ENCODE assay signal across 26 cellular contexts in genomic region chr3:78831446-78831972, GRCh38.
"Had no signal": no experiment of that assay in that cellular context is flagged by ENCODE, and none has a peak within 500 bp of the region (broad histone marks: within the 10 kb centered on the region; RNA-seq: fewer than 3 reads in every experiment).

No MANE protein-coding gene starts in this region.

- DNase-seq: dermis blood vessel endothelial cell; effector memory CD4-positive, alpha-beta T cell; foreskin melanocyte; glutamatergic neuron; heart right ventricle; hypothalamus; immature natural killer cell; islet precursor cell; kidney glomerular epithelial cell; left ventricle myocardium superior; lower lobe of right lung; naive thymus-derived CD8-positive, alpha-beta T cell; nephron progenitor cell; nucleus accumbens; sigmoid colon; spleen; stimulated activated CD4-positive, alpha-beta T cell treated with anti-CD3 and anti-CD28 coated beads, Interleukin-4, amount 100 ng/mL, for 4 hours; stimulated activated naive B cell treated with anti-CD40 and anti-IgM and Interleukin-4, amounts not matched to agents 10 μg/mL and 1 μg/mL and 100 μg/mL, for 72 hours; stomach; thyroid gland; trophoblast cell had no signal

- ATAC-seq: heart right ventricle; left ventricle myocardium superior; lower lobe of right lung; naive thymus-derived CD8-positive, alpha-beta T cell; stimulated activated naive B cell treated with anti-CD40 and anti-IgM and Interleukin-4, amounts not matched to agents 10 μg/mL and 1 μg/mL and 100 μg/mL, for 72 hours had no signal

- H3K4me3 ChIP-seq: coronary artery, esophagus muscularis mucosa, heart right ventricle, lower lobe of right lung, prostate gland, right atrium auricular region, sigmoid colon, spleen, stomach, thyroid gland had no signal

- H3K4me3 Mint-ChIP-seq: immature natural killer cell; naive thymus-derived CD8-positive, alpha-beta T cell; nephron progenitor cell; stimulated activated naive B cell treated with anti-CD40 and anti-IgM and Interleukin-4, amounts not matched to agents 10 μg/mL and 1 μg/mL and 100 μg/mL, for 72 hours had no signal

- H3K9me3 ChIP-seq: esophagus muscularis mucosa, heart right ventricle, lower lobe of right lung, prostate gland, right atrium auricular region, sigmoid colon, stomach, thyroid gland had no signal

- H3K36me3 ChIP-seq: esophagus muscularis mucosa, heart right ventricle, lower lobe of right lung, prostate gland, right atrium auricular region, sigmoid colon, spleen, stomach, thyroid gland had no signal

- FAIRE-seq: endothelial cell of umbilical vein had no signal

- H3K4me1 Mint-ChIP-seq: immature natural killer cell; naive thymus-derived CD8-positive, alpha-beta T cell; nephron progenitor cell; stimulated activated naive B cell treated with anti-CD40 and anti-IgM and Interleukin-4, amounts not matched to agents 10 μg/mL and 1 μg/mL and 100 μg/mL, for 72 hours had no signal

- H3K27me3 ChIP-seq: esophagus muscularis mucosa, heart right ventricle, right atrium auricular region, sigmoid colon, spleen, stomach, thyroid gland had no signal

- H3K27me3 Mint-ChIP-seq: naive thymus-derived CD8-positive, alpha-beta T cell; stimulated activated naive B cell treated with anti-CD40 and anti-IgM and Interleukin-4, amounts not matched to agents 10 μg/mL and 1 μg/mL and 100 μg/mL, for 72 hours had no signal

- H3K27ac ChIP-seq: coronary artery, esophagus muscularis mucosa, heart right ventricle, lower lobe of right lung, prostate gland, right atrium auricular region, sigmoid colon, spleen, stomach, thyroid gland had no signal

- H3K36me3 Mint-ChIP-seq: immature natural killer cell; naive thymus-derived CD8-positive, alpha-beta T cell; stimulated activated naive B cell treated with anti-CD40 and anti-IgM and Interleukin-4, amounts not matched to agents 10 μg/mL and 1 μg/mL and 100 μg/mL, for 72 hours had no signal

- H3K27ac Mint-ChIP-seq: immature natural killer cell; nephron progenitor cell; stimulated activated naive B cell treated with anti-CD40 and anti-IgM and Interleukin-4, amounts not matched to agents 10 μg/mL and 1 μg/mL and 100 μg/mL, for 72 hours had no signal

- H3K4me1 ChIP-seq: esophagus muscularis mucosa, heart right ventricle, lower lobe of right lung, prostate gland, right atrium auricular region, spleen, stomach, thyroid gland had no signal
